Comparison of ENCODE assay signal across 24 cellular contexts in the genomic region with DNA sequence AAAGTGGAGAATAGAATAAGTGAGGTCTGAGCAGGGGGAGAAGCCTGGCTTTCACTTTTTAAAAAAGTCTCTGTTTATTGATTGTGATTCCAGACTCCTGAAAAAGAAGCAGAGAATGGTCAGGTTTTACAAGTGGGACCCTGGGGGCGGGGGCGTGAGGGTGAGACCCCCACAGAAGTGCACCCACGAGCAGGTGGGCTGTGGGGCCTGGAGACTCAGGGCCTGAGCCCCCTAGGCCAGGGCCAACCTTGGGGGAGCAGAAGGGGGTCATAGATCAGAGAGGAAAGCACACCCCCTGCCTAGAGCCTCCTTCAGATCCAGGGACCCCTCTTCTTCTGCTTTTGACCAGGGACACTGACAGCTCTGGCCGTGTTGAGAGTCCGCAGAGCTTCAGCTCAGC.
"Had no signal": no experiment of that assay in that cellular context is flagged by ENCODE, and none has a peak within 500 bp of the region (broad histone marks: within the 10 kb centered on the region; RNA-seq: fewer than 3 reads in every experiment).

No MANE protein-coding gene starts in this region.

- ATAC-seq: activated CD4-positive, alpha-beta T cell treated with anti-CD3 and anti-CD28 coated beads for 36 hours; activated CD8-positive, alpha-beta memory T cell treated with anti-CD3 and anti-CD28 coated beads, Interleukin-2, amount 10 ng/mL, durations not matched to agents 7 days and 5 days; activated CD8-positive, alpha-beta T cell treated with anti-CD3 and anti-CD28 coated beads, Interleukin-2, amount 10 ng/mL, durations not matched to agents 7 days and 5 days; activated T-cell treated with anti-CD3 and anti-CD28 coated beads, Interleukin-2, amount 50 U/mL, for 4 hours; Panc1 had no signal

- H3K36me3 ChIP-seq: breast epithelium had no signal

- H3K4me1 Mint-ChIP-seq: activated CD4-positive, alpha-beta T cell treated with anti-CD3 and anti-CD28 coated beads for 36 hours; activated CD8-positive, alpha-beta memory T cell treated with anti-CD3 and anti-CD28 coated beads, Interleukin-2, amount 10 ng/mL, durations not matched to agents 7 days and 5 days; activated naive CD4-positive, alpha-beta T cell treated with anti-CD3 and anti-CD28 coated beads, Interleukin-2, amount 10 ng/mL, durations not matched to agents 7 days and 5 days; activated naive CD8-positive, alpha-beta T cell treated with anti-CD3 and anti-CD28 coated beads for 36 hours had no signal

- H3K27me3 Mint-ChIP-seq: activated CD4-positive, alpha-beta T cell treated with anti-CD3 and anti-CD28 coated beads for 36 hours; activated CD8-positive, alpha-beta memory T cell treated with anti-CD3 and anti-CD28 coated beads, Interleukin-2, amount 10 ng/mL, durations not matched to agents 7 days and 5 days; activated naive CD8-positive, alpha-beta T cell treated with anti-CD3 and anti-CD28 coated beads for 36 hours had no signal

- H3K9me3 ChIP-seq: breast epithelium had no signal

- DNase-seq: activated CD4-positive, alpha-beta T cell treated with anti-CD3 and anti-CD28 coated beads for 36 hours; activated CD4-positive, alpha-beta T cell treated with anti-CD3 and anti-CD28 coated beads, Interleukin-2, amount 50 U/mL, for 1 hour; activated CD8-positive, alpha-beta memory T cell treated with anti-CD3 and anti-CD28 coated beads, Interleukin-2, amount 10 ng/mL, durations not matched to agents 7 days and 5 days; activated CD8-positive, alpha-beta T cell treated with anti-CD3 and anti-CD28 coated beads, Interleukin-2, amount 10 ng/mL, durations not matched to agents 7 days and 5 days; activated gamma-delta T cell treated with Interleukin-2 at 50 U/mL for 16 hours; activated naive CD4-positive, alpha-beta T cell treated with anti-CD3 and anti-CD28 coated beads, Interleukin-2, amount 10 ng/mL, durations not matched to agents 7 days and 5 days; activated naive CD8-positive, alpha-beta T cell treated with anti-CD3 and anti-CD28 coated beads for 36 hours; activated T-cell treated with anti-CD3 and anti-CD28 coated beads, Interleukin-2, amount 50 U/mL, for 4 hours; KG1; NCI-H1092; NCI-H1436; NCI-H187; NCI-H2081; NCI-H510A treated with DMSO at 0.1 percent for 48 hours; NCI-H69; NK-92 treated with Interleukin-12 subunit alpha and Interleukin-12 subunit beta, amount 100 ng/mL, for 24 hours; OCI-M1; RPMI8226; T-helper 1 cell had no signal

- H3K27ac Mint-ChIP-seq: activated CD4-positive, alpha-beta T cell treated with anti-CD3 and anti-CD28 coated beads for 36 hours; activated CD8-positive, alpha-beta memory T cell treated with anti-CD3 and anti-CD28 coated beads, Interleukin-2, amount 10 ng/mL, durations not matched to agents 7 days and 5 days; activated CD8-positive, alpha-beta T cell treated with anti-CD3 and anti-CD28 coated beads, Interleukin-2, amount 10 ng/mL, durations not matched to agents 7 days and 5 days; activated naive CD4-positive, alpha-beta T cell treated with anti-CD3 and anti-CD28 coated beads, Interleukin-2, amount 10 ng/mL, durations not matched to agents 7 days and 5 days; activated naive CD8-positive, alpha-beta T cell treated with anti-CD3 and anti-CD28 coated beads for 36 hours; IgD-negative memory B cell had no signal

- H3K36me3 Mint-ChIP-seq: activated CD8-positive, alpha-beta memory T cell treated with anti-CD3 and anti-CD28 coated beads, Interleukin-2, amount 10 ng/mL, durations not matched to agents 7 days and 5 days; activated naive CD4-positive, alpha-beta T cell treated with anti-CD3 and anti-CD28 coated beads, Interleukin-2, amount 10 ng/mL, durations not matched to agents 7 days and 5 days; activated naive CD8-positive, alpha-beta T cell treated with anti-CD3 and anti-CD28 coated beads for 36 hours; IgD-negative memory B cell had no signal

- H3K4me3 ChIP-seq: breast epithelium, SK-N-MC had no signal

- H3K27ac ChIP-seq: breast epithelium, SK-N-MC, VCaP had no signal

- H3K4me3 Mint-ChIP-seq: activated CD4-positive, alpha-beta T cell treated with anti-CD3 and anti-CD28 coated beads for 36 hours; activated CD8-positive, alpha-beta memory T cell treated with anti-CD3 and anti-CD28 coated beads, Interleukin-2, amount 10 ng/mL, durations not matched to agents 7 days and 5 days; activated CD8-positive, alpha-beta T cell treated with anti-CD3 and anti-CD28 coated beads, Interleukin-2, amount 10 ng/mL, durations not matched to agents 7 days and 5 days; activated naive CD4-positive, alpha-beta T cell treated with anti-CD3 and anti-CD28 coated beads, Interleukin-2, amount 10 ng/mL, durations not matched to agents 7 days and 5 days; activated naive CD8-positive, alpha-beta T cell treated with anti-CD3 and anti-CD28 coated beads for 36 hours; activated T-cell treated with anti-CD3 and anti-CD28 coated beads, Interleukin-2, amount 50 U/mL, for 4 hours; IgD-negative memory B cell had no signal

- H3K9me3 Mint-ChIP-seq: activated naive CD8-positive, alpha-beta T cell treated with anti-CD3 and anti-CD28 coated beads for 36 hours; activated T-cell treated with anti-CD3 and anti-CD28 coated beads, Interleukin-2, amount 50 U/mL, for 4 hours; IgD-negative memory B cell had no signal
